Comparison of ENCODE assay signal across 12 cellular contexts in genomic region chr2:27581417-27582128, GRCh38. TPM values are rescaled to one million over a fixed set of nuclear protein-coding genes. Genes with fewer than 3 reads are reported as not detected.
DNase-seq lines count a peak whose midpoint lies in the region; ATAC-seq and TF ChIP-seq lines count a peak whose summit lies in the region.
"Had no signal": no experiment of that assay in that cellular context is flagged by ENCODE, and none has a peak within 500 bp of the region (broad histone marks: within the 10 kb centered on the region; RNA-seq: fewer than 3 reads in every experiment).

No MANE protein-coding gene starts in this region.

- H3K36me3 Mint-ChIP-seq in MCF 10A (ENCODE audit: insufficient read depth, unreplicated experiment) (no peaks in the 10 kb centered on the region), memory B cell (peaks cover 11% of the 10 kb centered on the region), type B pancreatic cell (peaks cover 33% of the 10 kb centered on the region)

- H3K27me3 ChIP-seq in breast epithelium = no peaks in the 10 kb centered on the region

- H3K27me3 Mint-ChIP-seq in MCF 10A (ENCODE audit: insufficient read depth, unreplicated experiment) = no peaks in the 10 kb centered on the region
- no peaks in the 10 kb centered on the region for H3K27me3 Mint-ChIP-seq in memory B cell
- peaks cover 7% of the 10 kb centered on the region for H3K27me3 Mint-ChIP-seq in type B pancreatic cell

- CTCF ChIA-PET in MCF 10A (lab: Yijun Ruan, JAX) = interaction anchor here (0.7 kb wide), 1 partner anchor 767 kb away, joined by 4 read pairs; no protein-coding TSS in a partner anchor

- no peak overlapping the region for H3K4me3 ChIP-seq in breast epithelium

- H3K9me3 Mint-ChIP-seq in MCF 10A (ENCODE audit: unreplicated experiment) (peaks cover 7% of the 10 kb centered on the region), memory B cell (peaks cover 4% of the 10 kb centered on the region), type B pancreatic cell (peaks cover 6% of the 10 kb centered on the region)

- peaks cover 27 to 28% of the 10 kb centered on the region in 2 donors for H3K9me3 ChIP-seq in breast epithelium

- H3K27ac ChIP-seq in breast epithelium = no peak overlapping the region

- POLR2A ChIA-PET in MCF 10A (lab: Yijun Ruan, JAX) = interaction anchor here (0.7 to 2.1 kb wide), 3 partner anchors 10 to 154 kb away, joined by 3 to 9 read pairs (median 4); partner anchors contain the start of gene NRBP1

- H3K4me1 ChIP-seq in breast epithelium = no peaks in the 10 kb centered on the region

- intact Hi-C loops in MCF 10A (cut with micrococcal nuclease) = loop anchor here (2.0 kb wide), 1 partner anchor 153 kb away; the partner anchor contains the start of gene NRBP1
- intact Hi-C loops in breast epithelium (cut with DNase I; ENCODE audit: low total_unique reads) = no loop called here

- ATAC-seq in memory B cell (ENCODE audit: low read depth) (no peak), GM19023 (IDR thresholded peaks at IDR 0.05; ENCODE audit: unreplicated experiment) (no peak)

- H3K27ac Mint-ChIP-seq in MCF 10A (ENCODE audit: low read depth, unreplicated experiment) (peak overlapping the region; percentile 97), memory B cell (peak overlapping the region; percentile 67), type B pancreatic cell (no peak overlapping the region)

- BruUV-seq in MCF 10A (replicated peaks; lab: Mats Ljungman, UMichigan) = no TSS peak

- H3K4me3 Mint-ChIP-seq in MCF 10A (ENCODE audit: unreplicated experiment) (peak overlapping the region; percentile 97), memory B cell (peak overlapping the region; percentile 96), type B pancreatic cell (peak overlapping the region; percentile 99)

- no peak for TF ChIP-seq CTCF in MCF 10A (IDR thresholded peaks at IDR 0.05; ENCODE audit: unreplicated experiment)
- TF ChIP-seq CTCF in breast epithelium (IDR thresholded peaks at IDR 0.05) = no peak
- no peak for TF ChIP-seq CTCF in type B pancreatic cell (conservative IDR thresholded peaks at IDR 0.05)

- DNase-seq in MCF 10A (ENCODE audit: unreplicated experiment) = no peak
- no peak for DNase-seq in breast epithelium (ENCODE audit: low spot score in 2 of 2)
- peak; percentile 44 for DNase-seq in UCSD-AML1 (lab: John Stamatoyannopoulos, UW; ENCODE audit: unreplicated experiment)
- DNase-seq in memory B cell (ENCODE audit: low spot score in 2 of 2) = no peak
- DNase-seq in type B pancreatic cell (ENCODE audit: extremely low spot score, unreplicated experiment) = no peak
- no peak for DNase-seq in DMS 273 treated with DMSO at 0.1 percent for 48 hours (lab: John Stamatoyannopoulos, UW)
- DNase-seq in stimulated activated CD4-positive, alpha-beta T cell treated with anti-CD3 and anti-CD28 coated beads, Interleukin-12 subunit alpha, Interleukin-12 subunit beta, amount 100 ng/mL, for 4 hours = no peak
- DNase-seq: cortex of kidney, Kasumi-1, NCI-H1930 had no signal

- no peaks in the 10 kb centered on the region for H3K36me3 ChIP-seq in breast epithelium

- TF ChIP-seq POLR2A in breast epithelium (IDR thresholded peaks at IDR 0.05) = no peak

- H3K4me1 Mint-ChIP-seq in MCF 10A (ENCODE audit: insufficient read depth, unreplicated experiment) (peaks cover 35% of the 10 kb centered on the region), memory B cell (peaks cover 23% of the 10 kb centered on the region), type B pancreatic cell (ENCODE audit: unreplicated experiment) (peaks cover 16% of the 10 kb centered on the region)

RNA-seq across cellular contexts. Expression of gene ZNF512, which starts 1.3 kb away (rescaled TPM):
- total RNA-seq in MCF 10A (2022) = 19.9 and 25.5 TPM in 2 replicates
- 10 to 100 TPM; 28.8 to 42.7 (median 39.7) TPM for total RNA-seq in breast epithelium
- total RNA-seq in type B pancreatic cell (ENCODE audit: low replicate concordance) = 35.2 and 64.7 TPM in 2 replicates
- total RNA-seq: G401 had no signal

RNA-seq across cellular contexts. Expression of gene CCDC121, which starts 47.2 kb away (rescaled TPM):
- total RNA-seq in MCF 10A (2022) (0.61 and 2.3 TPM in 2 replicates), breast epithelium (1 to 10 TPM; 4.9 to 8.9 (median 5.1) TPM), type B pancreatic cell (ENCODE audit: low replicate concordance) (5.5 and 5.6 TPM in 2 replicates)

RNA-seq across cellular contexts. Expression of gene GPN1, which starts 47.3 kb away (rescaled TPM):
- 28.6 and 30.5 TPM in 2 replicates for total RNA-seq in MCF 10A (2022)
- total RNA-seq in breast epithelium = 10 to 100 TPM; 24.2 to 30.3 (median 25.6) TPM
- 32.5 and 39.0 TPM in 2 replicates for total RNA-seq in type B pancreatic cell (ENCODE audit: low replicate concordance)
